11 cellular contexts compared by ENCODE assay signal in the genomic region with DNA sequence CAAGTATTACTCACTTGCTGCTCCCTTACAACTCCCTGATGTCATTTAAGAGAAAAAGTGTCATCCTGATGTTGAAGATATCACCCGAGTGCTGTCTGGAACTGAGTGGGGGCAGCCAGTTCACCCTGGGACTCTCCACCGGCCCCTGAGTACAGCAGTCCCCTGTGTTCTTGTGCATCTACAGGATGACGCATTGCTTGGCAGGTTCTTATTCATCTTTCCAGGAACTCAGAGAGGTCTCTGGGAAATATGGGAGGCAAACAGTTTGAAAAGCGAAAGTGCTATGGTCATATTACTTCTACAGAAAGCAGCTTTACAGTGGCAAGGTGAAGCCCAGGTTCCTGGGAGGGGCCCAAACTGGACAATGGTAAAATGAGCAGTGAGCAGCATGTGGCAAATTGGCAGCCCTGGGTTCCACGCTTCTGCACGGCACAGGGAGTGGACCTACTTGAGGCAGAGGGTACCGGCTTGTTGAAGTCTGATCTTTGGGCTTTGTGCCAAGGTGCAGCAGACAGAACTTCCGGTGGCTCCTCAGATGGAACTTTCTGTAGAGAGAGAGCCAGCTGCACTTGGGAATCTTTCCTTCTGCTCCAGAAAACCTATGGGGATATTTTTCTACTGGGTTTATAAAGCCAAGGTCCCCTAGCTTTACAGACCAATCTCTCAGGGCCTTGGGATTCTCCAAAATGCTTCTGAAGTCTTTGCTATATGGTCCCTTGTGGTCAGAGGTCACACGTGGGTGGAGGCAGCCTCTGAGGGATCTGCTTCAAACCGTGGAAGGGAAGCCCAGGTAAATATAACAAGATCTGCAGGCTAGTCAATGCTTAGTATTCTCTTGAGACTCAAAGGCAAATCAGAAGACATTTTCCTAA.
DNase-seq lines count a peak whose midpoint lies in the region; ATAC-seq and TF ChIP-seq lines count a peak whose summit lies in the region.
"Had no signal": no experiment of that assay in that cellular context is flagged by ENCODE, and none has a peak within 500 bp of the region (broad histone marks: within the 10 kb centered on the region; RNA-seq: fewer than 3 reads in every experiment).

No MANE protein-coding gene starts in this region.

- peak overlapping the region; percentile 17 for H3K4me3 ChIP-seq in fibroblast of the aortic adventitia (ENCODE audit: low read depth, low read length)
- H3K4me3 ChIP-seq: colonic mucosa, testis had no signal

- peak overlapping the region; percentile 89 for H3K27ac Mint-ChIP-seq in activated CD4-positive, alpha-beta memory T cell treated with anti-CD3 and anti-CD28 coated beads, Interleukin-2, amount 10 ng/mL, durations not matched to agents 7 days and 5 days

- POLR2A ChIA-PET in activated CD4-positive, alpha-beta memory T cell treated with anti-CD3 and anti-CD28 coated beads, Interleukin-2, amount 10 ng/mL, durations not matched to agents 7 days and 5 days (lab: Charles Lee), result interaction anchor here (0.9 to 11.7 kb wide), 19 partner anchors 8 to 378 kb away, joined by 3 to 258 read pairs (median 8); partner anchors contain the start of gene BACH2

- H3K27me3 Mint-ChIP-seq in activated CD4-positive, alpha-beta memory T cell treated with anti-CD3 and anti-CD28 coated beads, Interleukin-2, amount 10 ng/mL, durations not matched to agents 7 days and 5 days, result no peaks in the 10 kb centered on the region

- peaks cover 3% of the 10 kb centered on the region for H3K9me3 Mint-ChIP-seq in activated CD4-positive, alpha-beta memory T cell treated with anti-CD3 and anti-CD28 coated beads, Interleukin-2, amount 10 ng/mL, durations not matched to agents 7 days and 5 days

- H3K4me1 Mint-ChIP-seq in activated CD4-positive, alpha-beta memory T cell treated with anti-CD3 and anti-CD28 coated beads, Interleukin-2, amount 10 ng/mL, durations not matched to agents 7 days and 5 days, result peaks cover 74% of the 10 kb centered on the region

- TF ChIP-seq CTCF in fibroblast of the aortic adventitia (IDR thresholded peaks at IDR 0.05; ENCODE audit: insufficient read depth, low read length), result no peak

- peaks cover 15% of the 10 kb centered on the region for H3K36me3 Mint-ChIP-seq in activated CD4-positive, alpha-beta memory T cell treated with anti-CD3 and anti-CD28 coated beads, Interleukin-2, amount 10 ng/mL, durations not matched to agents 7 days and 5 days (ENCODE audit: low read depth)

- ATAC-seq in HG03571 (IDR thresholded peaks at IDR 0.05; ENCODE audit: unreplicated experiment) (no peak), GM21723 (IDR thresholded peaks at IDR 0.05; ENCODE audit: unreplicated experiment) (no peak), GM19023 (IDR thresholded peaks at IDR 0.05; ENCODE audit: unreplicated experiment) (no peak)
- ATAC-seq: left colon had no signal

- peak; percentile 61 for DNase-seq in NCI-H226
- peak; percentile 82 for DNase-seq in activated CD4-positive, alpha-beta memory T cell treated with anti-CD3 and anti-CD28 coated beads, Interleukin-2, amount 10 ng/mL, durations not matched to agents 7 days and 5 days
- peak; percentile 53 for DNase-seq in fibroblast of the aortic adventitia (ENCODE audit: low read depth)
- peak; percentile 63 for DNase-seq in stimulated activated CD8-positive, alpha-beta memory T cell treated with anti-CD3 and anti-CD28 coated beads, Interleukin-12 subunit alpha, Interleukin-12 subunit beta, amount 100 ng/mL, for 24 hours (ENCODE audit: extremely low read depth)
- DNase-seq in AG20443 (ENCODE audit: low spot score), result no peak
- DNase-seq: colonic mucosa, testis had no signal

- peak overlapping the region; percentile 56 for H3K4me3 Mint-ChIP-seq in activated CD4-positive, alpha-beta memory T cell treated with anti-CD3 and anti-CD28 coated beads, Interleukin-2, amount 10 ng/mL, durations not matched to agents 7 days and 5 days

- CTCF ChIA-PET in activated CD4-positive, alpha-beta memory T cell treated with anti-CD3 and anti-CD28 coated beads, Interleukin-2, amount 10 ng/mL, durations not matched to agents 7 days and 5 days (lab: Charles Lee), result interaction anchor here (0.6 to 10.5 kb wide), 13 partner anchors 15 to 518 kb away, joined by 3 to 83 read pairs (median 6); no protein-coding TSS in a partner anchor
